ENCODE assay signal across 8 cellular contexts in the genomic region with DNA sequence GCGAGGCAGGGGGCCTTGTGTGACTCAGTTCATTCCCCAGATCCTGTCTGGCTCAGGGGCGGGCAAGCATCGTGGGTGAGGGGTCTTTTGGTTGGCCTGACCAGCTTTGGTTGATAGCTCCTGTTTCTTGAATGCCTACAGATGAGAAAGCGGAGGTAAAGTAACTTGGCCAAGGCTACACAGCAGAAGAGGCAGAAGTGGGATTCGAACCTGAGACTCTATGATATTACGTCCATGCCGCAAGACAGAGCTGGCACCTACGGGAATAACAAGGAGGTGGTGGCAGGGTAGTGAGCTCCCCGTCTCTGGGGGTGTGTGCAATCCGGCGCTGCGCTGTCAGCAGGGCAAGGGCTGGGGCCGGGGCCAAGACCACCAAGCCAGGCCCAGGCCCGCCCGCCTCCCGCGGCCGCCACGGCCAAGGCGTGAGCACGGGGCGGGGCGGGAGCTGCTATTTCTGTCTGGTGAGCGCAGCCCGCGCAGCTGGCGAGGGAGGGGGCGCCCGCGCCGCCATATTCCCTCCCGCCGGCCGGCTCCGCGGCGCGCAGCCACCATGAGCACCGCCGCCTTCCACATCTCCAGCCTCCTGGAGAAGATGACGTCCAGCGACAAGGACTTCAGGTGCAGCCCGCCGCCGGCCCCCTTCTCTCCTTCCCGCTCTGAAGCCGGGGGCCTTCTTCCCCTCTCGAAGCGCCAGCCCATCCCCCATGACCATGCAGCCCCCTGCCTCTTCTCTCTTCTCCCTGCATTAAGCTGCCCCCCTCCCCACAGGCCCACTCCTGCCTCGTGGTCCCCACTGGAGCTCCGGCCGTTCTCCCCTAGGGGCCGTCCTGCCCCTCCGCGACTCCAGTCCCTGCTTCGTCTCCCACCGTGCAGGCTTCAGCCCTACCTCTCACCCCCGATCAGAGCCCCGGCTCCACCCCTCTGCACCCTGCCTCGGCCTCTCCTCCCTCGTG. TPM values are rescaled to one million over a fixed set of nuclear protein-coding genes. Genes with fewer than 3 reads are reported as not detected.
DNase-seq lines count a peak whose midpoint lies in the region; ATAC-seq, FAIRE-seq and TF ChIP-seq lines count a peak whose summit lies in the region.

CAND2 (plus strand) TSS at position 510 of the 953 bp plus-strand sequence; CDS start at position 551, 41 bp downstream.

- H3K27me3 ChIP-seq in astrocyte (ENCODE audit: insufficient read depth, low read length): no peaks in the 10 kb centered on the region
- no peaks in the 10 kb centered on the region for H3K27me3 ChIP-seq in right cardiac atrium (ENCODE audit: control insufficient read depth, insufficient read depth)

- H3K9me3 Mint-ChIP-seq in astrocyte (ENCODE audit: unreplicated experiment): no peaks in the 10 kb centered on the region

- FAIRE-seq in astrocyte (lab: Jason Lieb, UNC): no peak

- H3K27ac Mint-ChIP-seq in astrocyte (ENCODE audit: unreplicated experiment): no peak within 1 kb of the TSS

- H3K27me3 Mint-ChIP-seq in astrocyte (ENCODE audit: low read depth, unreplicated experiment): peaks cover 10% of the 10 kb centered on the region

- H3K27ac ChIP-seq in astrocyte (ENCODE audit: low read depth, low read length) (no peak within 1 kb of the TSS), right cardiac atrium (ENCODE audit: low read length) (peak within 1 kb of the TSS; percentile 98)

- no peaks in the 10 kb centered on the region for H4K20me1 ChIP-seq in astrocyte (ENCODE audit: insufficient read depth, low read length)

- H3K4me3 ChIP-seq in astrocyte (ENCODE audit: insufficient read depth, low read depth, low read length): peak within 1 kb of the TSS; percentile 67
- H3K4me3 ChIP-seq in right cardiac atrium (ENCODE audit: low read length): peak within 1 kb of the TSS; percentile 56

- ATAC-seq in right cardiac atrium: peak; percentile 91

- no peaks in the 10 kb centered on the region for H3K36me3 ChIP-seq in astrocyte (ENCODE audit: insufficient read depth, low read length)

- H3K4me1 Mint-ChIP-seq in astrocyte (ENCODE audit: low read depth, unreplicated experiment): no peaks in the 10 kb centered on the region

- peak within 1 kb of the TSS; percentile 75 for H3K9ac ChIP-seq in astrocyte (ENCODE audit: low read length)

- H3K4me3 Mint-ChIP-seq in astrocyte (ENCODE audit: unreplicated experiment): peak within 1 kb of the TSS; percentile 83

- no peaks in the 10 kb centered on the region for H3K79me2 ChIP-seq in astrocyte (ENCODE audit: insufficient read depth, low read length)

- H3K4me2 ChIP-seq in astrocyte (ENCODE audit: low read length): peak within 1 kb of the TSS; percentile 97

- DNase-seq in NOMO-1 (lab: John Stamatoyannopoulos, UW; ENCODE audit: unreplicated experiment in 2 of 2): peak; percentile 32 to 33
- DNase-seq in NOMO-1 treated with dmso at 0.1 percent for 144 hours (lab: John Stamatoyannopoulos, UW; ENCODE audit: unreplicated experiment): no peak
- DNase-seq in SHP77 (lab: John Stamatoyannopoulos, UW): peak; percentile 12 to 51
- peak; percentile 30 for DNase-seq in astrocyte (ENCODE audit: low read depth)
- peak; percentile 77 to 93 (median 92) for DNase-seq in right cardiac atrium
- DNase-seq in posterior vena cava (ENCODE audit: low spot score): peak; percentile 89
- no peak for DNase-seq in NCI-H1694 (lab: John Stamatoyannopoulos, UW)
- DNase-seq in HUDEP-2 (lab: John Stamatoyannopoulos, UW; ENCODE audit: unreplicated experiment in 76 of 76): no peak

- H3K9me3 ChIP-seq in astrocyte (ENCODE audit: insufficient read depth, low read depth, low read length) (no peaks in the 10 kb centered on the region), right cardiac atrium (ENCODE audit: control insufficient read depth, low read length) (no peaks in the 10 kb centered on the region)

- intact Hi-C loops in right cardiac atrium (cut with DNase I) (no loop called here), posterior vena cava (cut with DNase I) (no loop called here)

- H3K4me1 ChIP-seq in astrocyte (ENCODE audit: insufficient read depth, low read length) (peaks cover 5% of the 10 kb centered on the region), right cardiac atrium (ENCODE audit: control insufficient read depth, insufficient read depth, low read length) (no peaks in the 10 kb centered on the region)

- H2AFZ ChIP-seq in astrocyte (ENCODE audit: low read depth, low read length): peak within 1 kb of the TSS; percentile 85

- H3K36me3 Mint-ChIP-seq in astrocyte (ENCODE audit: low read depth, unreplicated experiment): no peaks in the 10 kb centered on the region

- no peak for TF ChIP-seq CTCF in astrocyte (IDR thresholded peaks at IDR 0.05; ENCODE audit: insufficient read depth, low read depth, low read length)

- WGBS in right cardiac atrium: 6% methylated on average over 61 of the region's 61 CpGs

RNA-seq across cellular contexts. Expression of gene CAND2, which starts in this region (rescaled TPM):
- 3.8 and 4.6 TPM in 2 replicates for total RNA-seq in astrocyte
- total RNA-seq in right cardiac atrium: 10 to 100 TPM; 33.2 to 63.6 (median 50.4) TPM
- polyA plus RNA-seq in right cardiac atrium: 36.6 TPM
- total RNA-seq in posterior vena cava: 10 to 100 TPM; 13.1 to 16.8 TPM

Comparison
In these comparisons a context has a peak if more than half of its experiments do, and no peak if none do; other contexts are left out.
1. DNase-seq: peak in NOMO-1 (2 of 2), SHP77 (2 of 2), astrocyte (single experiment), right cardiac atrium (3 of 3) and posterior vena cava (single experiment); none in NOMO-1 treated with dmso at 0.1 percent for 144 hours (single experiment), NCI-H1694 (single experiment) and HUDEP-2 (0 of 76).